8 cellular contexts compared by ENCODE assay signal in genomic region chr17:81295031-81295677, GRCh38. TPM values are rescaled to one million over a fixed set of nuclear protein-coding genes. Genes with fewer than 3 reads are reported as not detected.
A peak's percentile ranks its signal among the peaks of the same experiment; 100 is the strongest.
DNase-seq lines count a peak whose midpoint lies in the region; ATAC-seq and TF ChIP-seq lines count a peak whose summit lies in the region.

Gene SLC38A10, minus strand, starts transcription at chr17:81295307. Its CDS starts 386 bp downstream, at chr17:81294921.

- in situ Hi-C loops in astrocyte of the cerebellum (cut with HindIII; ENCODE audit: low sequenced_read_pairs): no loop called here

- no peak for TF ChIP-seq CTCF in astrocyte of the cerebellum (IDR thresholded peaks at IDR 0.05; ENCODE audit: low read depth, low read length, missing control alignments)

- H3K9me3 ChIP-seq in aorta (ENCODE audit: control insufficient read depth, low read length): no peaks in the 10 kb centered on the region

- H3K36me3 ChIP-seq in aorta (ENCODE audit: control insufficient read depth in 1 of 2, insufficient read depth in 2 of 2, low read length in 1 of 2): no peaks in the 10 kb centered on the region

- ATAC-seq in GM18499 (IDR thresholded peaks at IDR 0.05; ENCODE audit: insufficient read depth, unreplicated experiment) (peak; percentile 53), HG02884 (IDR thresholded peaks at IDR 0.05; ENCODE audit: unreplicated experiment) (peak; percentile 83), aorta (ENCODE audit: low FRiP score) (peak; percentile 95)

- 0% methylated on average over 49 to 59 of the region's 59 CpGs for WGBS in aorta, 2 donors

- H3K27me3 ChIP-seq in aorta (ENCODE audit: control insufficient read depth in 1 of 2, insufficient read depth in 2 of 2, low read length in 1 of 2): no peaks in the 10 kb centered on the region

- peak; percentile 78 to 84 for DNase-seq in NCI-H1930 (lab: John Stamatoyannopoulos, UW)
- DNase-seq in T1000 (lab: John Stamatoyannopoulos, UW): peak; percentile 71
- peak; percentile 41 for DNase-seq in astrocyte of the cerebellum (ENCODE audit: low read depth)
- peak; percentile 100 for DNase-seq in hepatic stellate cell (ENCODE audit: low spot score)
- DNase-seq in retina: peak; percentile 93
- DNase-seq in aorta: peak; percentile 95 to 98

- no peaks in the 10 kb centered on the region for H3K4me1 ChIP-seq in aorta (ENCODE audit: control insufficient read depth in 1 of 2, insufficient read depth in 2 of 2, low read length in 2 of 2)

- intact Hi-C loops in aorta (cut with DNase I): loop anchor here (2.0 to 5.0 kb wide), 2 partner anchors 97 to 190 kb away; no protein-coding TSS in a partner anchor

- peak within 1 kb of the TSS; percentile 1 to 59 for H3K27ac ChIP-seq in aorta (ENCODE audit: low read depth in 1 of 2, low read length in 2 of 2)

- H3K4me3 ChIP-seq in astrocyte of the cerebellum (ENCODE audit: low read depth, low read length) (peak within 1 kb of the TSS; percentile 82), aorta (ENCODE audit: low read length in 2 of 2) (peak within 1 kb of the TSS; percentile 38 to 71)

RNA-seq across cellular contexts. Expression of gene SLC38A10, which starts in this region (rescaled TPM):
- 10 to 100 TPM; 61.9 to 79.6 TPM for total RNA-seq in aorta
- 100 to 1,000 TPM in 1 of 2 donors, 10 to 100 TPM in 1; 22.3 to 118 TPM for polyA plus RNA-seq in aorta

Comparison
In these comparisons a context has a peak if more than half of its experiments do, and no peak if none do; other contexts are left out.
1. Peak in every context shown above with its lines: DNase-seq, ATAC-seq, H3K4me3 ChIP-seq and H3K27ac ChIP-seq.
2. DNase-seq: peak in every context shown above with its lines; median percentile 100 in hepatic stellate cell; 96 in aorta; 93 in retina; 81 in NCI-H1930; 71 in T1000; 41 in astrocyte of the cerebellum.